ENCODE assay signal across 8 cellular contexts in genomic region chr11:59142530-59143507, GRCh38. TPM values are rescaled to one million over a fixed set of nuclear protein-coding genes. Genes with fewer than 3 reads are reported as not detected.
DNase-seq lines count a peak whose midpoint lies in the region; ATAC-seq and TF ChIP-seq lines count a peak whose summit lies in the region.

Gene FAM111A (plus strand): TSS chr11:59142856. CDS start chr11:59148873, 6,017 bp downstream.

- peak; percentile 43 for TF ChIP-seq CTCF in GM12865 (IDR thresholded peaks at IDR 0.05; ENCODE audit: insufficient read depth, low read depth, low read length, missing control alignments)
- no peak for TF ChIP-seq CTCF in psoas muscle (IDR thresholded peaks at IDR 0.05)

- H3K4me3 ChIP-seq in GM12865 (ENCODE audit: low read depth, low read length): peak within 1 kb of the TSS; percentile 63
- peak within 1 kb of the TSS; percentile 91 for H3K4me3 ChIP-seq in right cardiac atrium (ENCODE audit: low read length)
- H3K4me3 ChIP-seq in psoas muscle: peak within 1 kb of the TSS; percentile 91
- peak within 1 kb of the TSS; percentile 65 for H3K4me3 ChIP-seq in urinary bladder (ENCODE audit: low read depth, low read length)

- H3K9me3 ChIP-seq in right cardiac atrium (ENCODE audit: control insufficient read depth, low read length) (no peaks in the 10 kb centered on the region), psoas muscle (no peaks in the 10 kb centered on the region)

- H3K27me3 ChIP-seq in right cardiac atrium (ENCODE audit: control insufficient read depth, insufficient read depth): no peaks in the 10 kb centered on the region
- H3K27me3 ChIP-seq in psoas muscle (ENCODE audit: insufficient read depth in 3 of 3, low read length in 2 of 3): no peaks in the 10 kb centered on the region

- H3K4me1 ChIP-seq in right cardiac atrium (ENCODE audit: control insufficient read depth, insufficient read depth, low read length): no peaks in the 10 kb centered on the region
- peaks cover 12% of the 10 kb centered on the region for H3K4me1 ChIP-seq in psoas muscle
- peaks cover 2% of the 10 kb centered on the region for H3K4me1 ChIP-seq in urinary bladder (ENCODE audit: insufficient read depth)

- intact Hi-C loops in right cardiac atrium (cut with DNase I): no loop called here
- intact Hi-C loops in psoas muscle (cut with DNase I): no loop called here

- H3K27ac ChIP-seq in right cardiac atrium (ENCODE audit: low read length): peak within 1 kb of the TSS; percentile 96
- H3K27ac ChIP-seq in psoas muscle: peak within 1 kb of the TSS; percentile 80
- peak within 1 kb of the TSS; percentile 77 for H3K27ac ChIP-seq in urinary bladder (ENCODE audit: low read depth)

- DNase-seq in GM12865 (ENCODE audit: low read depth): peak; percentile 94
- peak; percentile 93 for DNase-seq in NCI-H1048 (lab: John Stamatoyannopoulos, UW)
- peak; percentile 68 to 94 (median 86) for DNase-seq in T-helper 2 cell
- DNase-seq in anterior cingulate cortex (lab: John Stamatoyannopoulos, UW): peak in 56 of 58 donors; percentile 34 to 84 (median 68)
- DNase-seq in right cardiac atrium: peak; percentile 91 to 95 (median 95)
- peak; percentile 85 to 89 for DNase-seq in psoas muscle

- no peaks in the 10 kb centered on the region for H3K36me3 ChIP-seq in psoas muscle (ENCODE audit: insufficient read depth in 1 of 2, low read depth in 1 of 2)
- H3K36me3 ChIP-seq in urinary bladder (ENCODE audit: insufficient read depth): no peaks in the 10 kb centered on the region

- under 1% methylated on average over 50 of the region's 50 CpGs for WGBS in right cardiac atrium
- 0 to 1% (median 0%) methylated on average over 50 of the region's 50 CpGs for WGBS in psoas muscle, 3 donors
- under 1% methylated on average over 50 of the region's 50 CpGs for WGBS in urinary bladder

- ATAC-seq in HG02588 (IDR thresholded peaks at IDR 0.05; ENCODE audit: unreplicated experiment) (peak; percentile 80), right cardiac atrium (peak; percentile 97 to 98), psoas muscle (peak; percentile 84 to 88 (median 87))

RNA-seq across cellular contexts. Expression of gene FAM111A, which starts in this region (rescaled TPM):
- total RNA-seq in right cardiac atrium: 10 to 100 TPM in 3 of 4 donors, 1 to 10 TPM in 1; 9.1 to 12.2 (median 10.5) TPM
- polyA plus RNA-seq in right cardiac atrium: 7.0 TPM
- total RNA-seq in psoas muscle: 1 to 10 TPM; 2.6 to 3.4 (median 3.1) TPM
- polyA plus RNA-seq in psoas muscle: 1 to 10 TPM in 2 of 3 donors, under 1 TPM in 1; 0.91 to 5.2 (median 1.7) TPM
- total RNA-seq in urinary bladder: 93.6 TPM
- 12.4 TPM for polyA plus RNA-seq in urinary bladder

Comparison
In these comparisons a context has a peak if more than half of its experiments do, and no peak if none do; other contexts are left out.
1. Peak in every context shown above with its lines: DNase-seq, ATAC-seq, H3K4me3 ChIP-seq and H3K27ac ChIP-seq.